ENCODE assay signal across 34 cellular contexts in the genomic region with DNA sequence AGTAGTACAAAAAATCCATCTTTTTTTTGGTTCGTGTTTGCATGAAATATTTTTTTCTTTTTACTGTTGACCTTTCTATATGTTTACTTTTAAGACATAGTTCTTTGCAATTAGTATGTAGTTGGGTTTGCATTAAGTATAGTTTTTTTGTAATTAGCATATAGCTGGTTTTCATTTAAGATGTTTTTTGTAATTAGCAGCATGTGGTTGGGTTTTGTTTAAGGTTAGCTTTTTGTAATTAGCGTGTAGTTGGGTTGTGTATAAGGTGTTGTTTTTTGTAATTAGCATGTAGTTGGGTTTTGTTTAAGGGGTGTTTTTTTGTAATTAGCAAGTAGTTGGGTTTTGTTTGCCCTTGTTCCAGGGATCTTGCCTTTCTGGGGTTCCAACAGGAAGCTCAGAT.
"Had no signal": no experiment of that assay in that cellular context is flagged by ENCODE, and none has a peak within 500 bp of the region (broad histone marks: within the 10 kb centered on the region; RNA-seq: fewer than 3 reads in every experiment).

No MANE protein-coding gene starts in this region.

- ATAC-seq: activated CD4-positive, CD25-positive, alpha-beta regulatory T cell treated with anti-CD3 and anti-CD28 coated beads, Interleukin-2, amount 50 U/mL, for 24 hours; activated CD8-positive, alpha-beta T cell treated with anti-CD3 and anti-CD28 coated beads for 36 hours; activated T-cell treated with anti-CD3 and anti-CD28 coated beads, Interleukin-2, amount 50 U/mL, for 4 hours; activated T-helper 17 cell treated with anti-CD3 and anti-CD28 coated beads, Interleukin-2, amount 50 U/mL, for 72 hours; foreskin keratinocyte; gastrocnemius medialis; T-helper 17 cell had no signal

- H3K27me3 Mint-ChIP-seq: activated B cell treated with CpG ODN at 0.5 μM for 24 hours; activated CD8-positive, alpha-beta T cell treated with anti-CD3 and anti-CD28 coated beads for 36 hours; activated naive CD8-positive, alpha-beta T cell; activated T-helper 17 cell treated with anti-CD3 and anti-CD28 coated beads, Interleukin-2, amount 50 U/mL, for 72 hours; central memory CD8-positive, alpha-beta T cell had no signal

- H3K27ac ChIP-seq: brain microvascular endothelial cell, coronary artery, dorsolateral prefrontal cortex, esophagus muscularis mucosa, gastrocnemius medialis, WERI-Rb-1 had no signal

- H3K36me3 Mint-ChIP-seq: activated naive CD8-positive, alpha-beta T cell had no signal

- H3K9me3 Mint-ChIP-seq: activated CD8-positive, alpha-beta T cell treated with anti-CD3 and anti-CD28 coated beads for 36 hours; activated T-cell treated with anti-CD3 and anti-CD28 coated beads, Interleukin-2, amount 50 U/mL, for 4 hours; activated T-helper 17 cell treated with anti-CD3 and anti-CD28 coated beads, Interleukin-2, amount 50 U/mL, for 72 hours; central memory CD8-positive, alpha-beta T cell; dendritic cell treated with granulocyte-macrophage colony-stimulating factor and Interleukin-4, amounts not matched to agents 40 ng/mL and 50 ng/mL, for 4 days; endodermal cell; T-helper 2 cell treated with Interferon-gamma antibody and Interleukin-4, amounts not matched to agents 5 μg/mL and 100 μg/mL, for 36 hours had no signal

- DNase-seq: activated B cell treated with CpG ODN at 0.5 μM for 24 hours; activated CD4-positive, alpha-beta T cell treated with anti-CD3 and anti-CD28 coated beads for 48 hours; activated CD4-positive, alpha-beta T cell treated with anti-CD3 and anti-CD28 coated beads, Interleukin-2, amount 50 U/mL, for 1 hour; activated CD4-positive, alpha-beta T cell treated with anti-CD3 and anti-CD28 coated beads, Interleukin-2, amount 50 U/mL, for 48 hours; activated CD8-positive, alpha-beta memory T cell treated with anti-CD3 and anti-CD28 coated beads for 24 hours; activated CD8-positive, alpha-beta T cell treated with anti-CD3 and anti-CD28 coated beads for 36 hours; activated effector memory CD4-positive, alpha-beta T cell treated with Interleukin-2 at 50 U/mL for 16 hours; activated gamma-delta T cell treated with Interleukin-2 at 50 U/mL for 16 hours; activated naive CD4-positive, alpha-beta T cell treated with anti-CD3 and anti-CD28 coated beads, Interleukin-2, amount 50 U/mL, for 16 hours; activated naive CD4-positive, alpha-beta T cell treated with Interleukin-2 at 50 U/mL for 16 hours; activated T-cell treated with anti-CD3 and anti-CD28 coated beads, Interleukin-2, amount 50 U/mL, for 4 hours; amniotic stem cell; anterior cingulate cortex; brain microvascular endothelial cell; dorsolateral prefrontal cortex; effector memory CD4-positive, alpha-beta T cell; endodermal cell; foreskin keratinocyte; gastrocnemius medialis; glutamatergic neuron; T-helper 1 cell; T-helper 17 cell; T1000; WERI-Rb-1 had no signal

- FAIRE-seq: astrocyte, bronchial epithelial cell had no signal

- H3K4me1 ChIP-seq: esophagus muscularis mucosa, foreskin keratinocyte, gastrocnemius medialis had no signal

- H3K4me3 Mint-ChIP-seq: activated B cell treated with CpG ODN at 0.5 μM for 24 hours; activated CD8-positive, alpha-beta T cell treated with anti-CD3 and anti-CD28 coated beads for 36 hours; activated naive CD8-positive, alpha-beta T cell; activated T-cell treated with anti-CD3 and anti-CD28 coated beads, Interleukin-2, amount 50 U/mL, for 4 hours; activated T-helper 17 cell treated with anti-CD3 and anti-CD28 coated beads, Interleukin-2, amount 50 U/mL, for 72 hours; central memory CD8-positive, alpha-beta T cell; dendritic cell treated with granulocyte-macrophage colony-stimulating factor and Interleukin-4, amounts not matched to agents 40 ng/mL and 50 ng/mL, for 4 days; endodermal cell; T-helper 17 cell; T-helper 2 cell treated with Interferon-gamma antibody and Interleukin-4, amounts not matched to agents 5 μg/mL and 100 μg/mL, for 36 hours had no signal

- H3K27me3 ChIP-seq: brain microvascular endothelial cell, dorsolateral prefrontal cortex, esophagus muscularis mucosa, foreskin keratinocyte, gastrocnemius medialis had no signal

- H3K9me3 ChIP-seq: esophagus muscularis mucosa, gastrocnemius medialis had no signal

- H3K4me3 ChIP-seq: coronary artery, dorsolateral prefrontal cortex, esophagus muscularis mucosa, gastrocnemius medialis had no signal

- H3K27ac Mint-ChIP-seq: activated B cell treated with CpG ODN at 0.5 μM for 24 hours; activated CD8-positive, alpha-beta T cell treated with anti-CD3 and anti-CD28 coated beads for 36 hours; activated naive CD8-positive, alpha-beta T cell; activated T-helper 17 cell treated with anti-CD3 and anti-CD28 coated beads, Interleukin-2, amount 50 U/mL, for 72 hours; dendritic cell treated with granulocyte-macrophage colony-stimulating factor and Interleukin-4, amounts not matched to agents 40 ng/mL and 50 ng/mL, for 4 days; endodermal cell; T-helper 17 cell; T-helper 2 cell treated with Interferon-gamma antibody and Interleukin-4, amounts not matched to agents 5 μg/mL and 100 μg/mL, for 36 hours had no signal

- H3K36me3 ChIP-seq: brain microvascular endothelial cell, esophagus muscularis mucosa, gastrocnemius medialis, WERI-Rb-1 had no signal
